In genomic region chr12:4027412-4027811, GRCh38 we compare ENCODE assay signal across 11 cellular contexts.
A peak's percentile ranks its signal among the peaks of the same experiment; 100 is the strongest.
DNase-seq lines count a peak whose midpoint lies in the region; ATAC-seq, FAIRE-seq and TF ChIP-seq lines count a peak whose summit lies in the region.
"Had no signal": no experiment of that assay in that cellular context is flagged by ENCODE, and none has a peak within 500 bp of the region (broad histone marks: within the 10 kb centered on the region; RNA-seq: fewer than 3 reads in every experiment).

No MANE protein-coding gene starts in this region.

- H3K36me3 ChIP-seq in MG63, result no peaks in the 10 kb centered on the region
- no peaks in the 10 kb centered on the region for H3K36me3 ChIP-seq in lower lobe of right lung
- H3K36me3 ChIP-seq: colonic mucosa had no signal

- no peaks in the 10 kb centered on the region for H3K9me3 ChIP-seq in MG63
- no peaks in the 10 kb centered on the region for H3K9me3 ChIP-seq in lower lobe of right lung
- H3K9me3 ChIP-seq: colonic mucosa had no signal

- H3K27me3 ChIP-seq in MG63 (no peaks in the 10 kb centered on the region), lower lobe of right lung (ENCODE audit: low read depth) (no peaks in the 10 kb centered on the region)
- H3K27me3 ChIP-seq: colonic mucosa had no signal

- intact Hi-C loops in lower lobe of right lung (cut with DNase I), result no loop called here

- no peak for TF ChIP-seq CTCF in lower lobe of right lung (IDR thresholded peaks at IDR 0.05)

- no peak overlapping the region for H3K27ac ChIP-seq in lower lobe of right lung
- H3K27ac ChIP-seq: colonic mucosa, GM23248 had no signal

- DNase-seq in MG63 (peak; percentile 6), lower lobe of right lung (peak; percentile 53), AG08396 (ENCODE audit: low spot score) (no peak), NCI-H1417 treated with DMSO at 0.1 percent for 48 hours (lab: John Stamatoyannopoulos, UW) (no peak), GM12891 (ENCODE audit: insufficient read length, low spot score) (no peak)
- peak; percentile 62 for DNase-seq in activated T-cell treated with anti-CD3 and anti-CD28 coated beads, Interleukin-2, amount 50 U/mL, for 1 hour
- peak; percentile 10 to 51 for DNase-seq in stimulated activated CD8-positive, alpha-beta memory T cell treated with anti-CD3 and anti-CD28 coated beads, Interleukin-2, amount 100 ng/mL, for 1 hour (ENCODE audit: low read depth in 2 of 2)
- DNase-seq: colonic mucosa, GM23248 had no signal

- FAIRE-seq in GM12891 (lab: Jason Lieb, UNC), result no peak
- FAIRE-seq: keratinocyte had no signal

- no peak for TF ChIP-seq POLR2A in GM12891 (IDR thresholded peaks at IDR 0.05; ENCODE audit: low read depth, low read length)

- peaks cover 16% of the 10 kb centered on the region for H3K4me1 ChIP-seq in lower lobe of right lung
- H3K4me1 ChIP-seq: colonic mucosa had no signal

- ATAC-seq in lower lobe of right lung (no peak), GM18858 (IDR thresholded peaks at IDR 0.05; ENCODE audit: unreplicated experiment) (no peak)

- H3K4me3 ChIP-seq in MG63 (no peak overlapping the region), lower lobe of right lung (no peak overlapping the region)
- H3K4me3 ChIP-seq: colonic mucosa, GM23248 had no signal

TF ChIP-seq in GM12891, 5 proteins besides CTCF, POLR2A, EP300 and RAD21:
- no peak for TF ChIP-seq PAX5 (IDR thresholded peaks at IDR 0.05; ENCODE audit: insufficient read depth, low read length, severe bottlenecking)
- TF ChIP-seq POU2F2 (IDR thresholded peaks at IDR 0.05; ENCODE audit: low read depth, low read length), result no peak
TF ChIP-seq in GM12891: peak in this region for 0.

Comparison
In these comparisons a context has a peak if more than half of its experiments do, and no peak if none do; other contexts are left out.
1. DNase-seq: peak in MG63 (single experiment), activated T-cell treated with anti-CD3 and anti-CD28 coated beads, Interleukin-2, amount 50 U/mL, for 1 hour (single experiment), lower lobe of right lung (single experiment) and stimulated activated CD8-positive, alpha-beta memory T cell treated with anti-CD3 and anti-CD28 coated beads, Interleukin-2, amount 100 ng/mL, for 1 hour (2 of 2); none in AG08396 (single experiment), NCI-H1417 treated with DMSO at 0.1 percent for 48 hours (single experiment) and GM12891 (single experiment).